Comparison of ENCODE assay signal across 9 cellular contexts in genomic region chr2:231405601-231406367, GRCh38. TPM values are rescaled to one million over a fixed set of nuclear protein-coding genes. Genes with fewer than 3 reads are reported as not detected.
DNase-seq lines count a peak whose midpoint lies in the region; ATAC-seq, FAIRE-seq and TF ChIP-seq lines count a peak whose summit lies in the region.
"Not testable (repeated sequence)": the region's sequence is repeated elsewhere in the genome, so short reads cannot be mapped to it uniquely, and the experiment has no call there.
"Had no signal": no experiment of that assay in that cellular context is flagged by ENCODE, and none has a peak within 500 bp of the region (broad histone marks: within the 10 kb centered on the region; RNA-seq: fewer than 3 reads in every experiment).

No MANE protein-coding gene starts in this region.

- TF ChIP-seq CTCF in HL-60 (IDR thresholded peaks at IDR 0.05; ENCODE audit: insufficient read depth, low read length): peak; percentile 0
- peak; percentile 17 for TF ChIP-seq CTCF in kidney (IDR thresholded peaks at IDR 0.05; ENCODE audit: borderline replicate concordance, extremely low read depth, insufficient read depth)
- peak in 3 of 4 donors; percentile 27 to 38 (median 36) for TF ChIP-seq CTCF in pancreas (IDR thresholded peaks at IDR 0.05)
- peak; percentile 36 to 43 for TF ChIP-seq CTCF in suprapubic skin (IDR thresholded peaks at IDR 0.05)

- peak; percentile 54 for ATAC-seq in effector memory CD8-positive, alpha-beta T cell (replicated peaks)
- ATAC-seq in pancreas: peak; percentile 36 to 65 (median 46)

- intact Hi-C loops in CD4-positive, alpha-beta memory T cell (cut with micrococcal nuclease): loop anchor here (1.0 kb wide), 1 partner anchor 301 kb away; no protein-coding TSS in a partner anchor
- intact Hi-C loops in activated naive CD4-positive, alpha-beta T cell treated with anti-CD3 and anti-CD28 coated beads for 36 hours (cut with micrococcal nuclease): loop anchor here (1.0 kb wide), 2 partner anchors 178 to 301 kb away; no protein-coding TSS in a partner anchor
- intact Hi-C loops in kidney (cut with DNase I); pancreas (cut with DNase I): not testable (repeated sequence)

- H3K27ac ChIP-seq in CD4-positive, alpha-beta memory T cell (ENCODE audit: low read depth, low read length); HL-60 (replicated peaks); kidney (ENCODE audit: low read depth in 2 of 2, low read length in 2 of 2); suprapubic skin: not testable (repeated sequence)
- peak overlapping the region; percentile 43 to 94 (median 80) for H3K27ac ChIP-seq in pancreas

- H3K9me3 Mint-ChIP-seq in CD4-positive, alpha-beta memory T cell: peaks cover 0 to 16% (median 6%) of the 10 kb centered on the region in 8 donors
- H3K9me3 Mint-ChIP-seq in activated naive CD4-positive, alpha-beta T cell treated with anti-CD3 and anti-CD28 coated beads for 36 hours; effector memory CD8-positive, alpha-beta T cell: not testable (repeated sequence)

- H3K4me3 ChIP-seq in CD4-positive, alpha-beta memory T cell (ENCODE audit: low read length in 2 of 2); HL-60 (replicated peaks; ENCODE audit: insufficient read depth, low read length); kidney (ENCODE audit: low read length in 2 of 2); pancreas; suprapubic skin: not testable (repeated sequence)

- not testable (repeated sequence) for H3K4me1 ChIP-seq in CD4-positive, alpha-beta memory T cell (ENCODE audit: insufficient read depth, low read length); kidney (ENCODE audit: control insufficient read depth in 1 of 2, insufficient read depth in 1 of 2, low read depth in 1 of 2, low read length in 2 of 2); suprapubic skin
- H3K4me1 ChIP-seq in pancreas: peaks cover 17 to 45% (median 30%) of the 10 kb centered on the region in 3 donors

- TF ChIP-seq POLR2A in suprapubic skin (IDR thresholded peaks at IDR 0.05): not testable (repeated sequence)

- H3K36me3 ChIP-seq in CD4-positive, alpha-beta memory T cell (ENCODE audit: insufficient read depth, low read length); kidney (ENCODE audit: control insufficient read depth in 1 of 2, insufficient read depth in 2 of 2, low read length in 2 of 2); pancreas; suprapubic skin: not testable (repeated sequence)

- not testable (repeated sequence) for H3K9me3 ChIP-seq in CD4-positive, alpha-beta memory T cell (ENCODE audit: control insufficient read depth in 1 of 2, low read length in 2 of 2); kidney (ENCODE audit: control insufficient read depth in 1 of 2, low read length in 2 of 2); pancreas; suprapubic skin

- DNase-seq in CD4-positive, alpha-beta memory T cell: peak in 3 of 5 donors; percentile 15 to 58 (median 16)
- DNase-seq in HL-60 (ENCODE audit: low read depth in 1 of 2, low spot score in 1 of 2); effector memory CD8-positive, alpha-beta T cell; kidney; pancreas; suprapubic skin (ENCODE audit: low spot score in 2 of 2): not testable (repeated sequence)
- DNase-seq in T-helper 22 cell (ENCODE audit: low read depth): peak; percentile 6
- peak; percentile 51 for DNase-seq in activated naive CD4-positive, alpha-beta T cell treated with anti-CD3 and anti-CD28 coated beads for 36 hours

- FAIRE-seq in kidney (lab: Jason Lieb, UNC); pancreas (lab: Jason Lieb, UNC): not testable (repeated sequence)

- H3K27me3 ChIP-seq in CD4-positive, alpha-beta memory T cell (ENCODE audit: insufficient read depth, low read length); HL-60 (ENCODE audit: insufficient read depth, poor library complexity, severe bottlenecking); pancreas; suprapubic skin: not testable (repeated sequence)

- CTCF ChIA-PET in CD4-positive, alpha-beta memory T cell (lab: Charles Lee; ENCODE audit: partially characterized antibody): interaction anchor here (0.7 to 2.9 kb wide), 6 partner anchors 31 to 303 kb away, joined by 3 to 12 read pairs (median 4); no protein-coding TSS in a partner anchor
- CTCF ChIA-PET in activated naive CD4-positive, alpha-beta T cell treated with anti-CD3 and anti-CD28 coated beads for 36 hours (lab: Charles Lee): interaction anchor here (0.6 to 1.9 kb wide), 18 partner anchors 7 to 1717 kb away, joined by 3 to 5 read pairs (median 4); no protein-coding TSS in a partner anchor

- not testable (repeated sequence) for TF ChIP-seq EP300 in suprapubic skin (IDR thresholded peaks at IDR 0.05)

- H3K4me3 Mint-ChIP-seq in CD4-positive, alpha-beta memory T cell: peak overlapping the region in 4 of 8 donors; percentile 9 to 56 (median 38)
- H3K4me3 Mint-ChIP-seq in activated naive CD4-positive, alpha-beta T cell treated with anti-CD3 and anti-CD28 coated beads for 36 hours: not testable (repeated sequence)
- H3K4me3 Mint-ChIP-seq in effector memory CD8-positive, alpha-beta T cell: peak overlapping the region; percentile 23 to 45

- H3K27me3 Mint-ChIP-seq in CD4-positive, alpha-beta memory T cell: peaks cover 8 to 18% of the 10 kb centered on the region in 2 donors
- H3K27me3 Mint-ChIP-seq in activated naive CD4-positive, alpha-beta T cell treated with anti-CD3 and anti-CD28 coated beads for 36 hours (ENCODE audit: low read depth): not testable (repeated sequence)
- peaks cover 13 to 26% of the 10 kb centered on the region in 2 donors for H3K27me3 Mint-ChIP-seq in effector memory CD8-positive, alpha-beta T cell

- POLR2A ChIA-PET in CD4-positive, alpha-beta memory T cell (lab: Charles Lee; ENCODE audit: partially characterized antibody): not testable (repeated sequence)

- H3K4me1 Mint-ChIP-seq in CD4-positive, alpha-beta memory T cell: peaks cover 7 to 20% (median 15%) of the 10 kb centered on the region in 4 donors
- peaks cover 16% of the 10 kb centered on the region for H3K4me1 Mint-ChIP-seq in activated naive CD4-positive, alpha-beta T cell treated with anti-CD3 and anti-CD28 coated beads for 36 hours (ENCODE audit: low read depth)
- H3K4me1 Mint-ChIP-seq in effector memory CD8-positive, alpha-beta T cell (ENCODE audit: low read depth in 2 of 2): not testable (repeated sequence)

- not testable (repeated sequence) for H3K36me3 Mint-ChIP-seq in CD4-positive, alpha-beta memory T cell; activated naive CD4-positive, alpha-beta T cell treated with anti-CD3 and anti-CD28 coated beads for 36 hours (ENCODE audit: low read depth); effector memory CD8-positive, alpha-beta T cell (ENCODE audit: insufficient read depth)

- peak overlapping the region in 4 of 7 donors; percentile 17 to 78 (median 47) for H3K27ac Mint-ChIP-seq in CD4-positive, alpha-beta memory T cell
- H3K27ac Mint-ChIP-seq in activated naive CD4-positive, alpha-beta T cell treated with anti-CD3 and anti-CD28 coated beads for 36 hours: not testable (repeated sequence)
- peak overlapping the region in 1 of 2 donors; percentile 33 for H3K27ac Mint-ChIP-seq in effector memory CD8-positive, alpha-beta T cell

- not testable (repeated sequence) for H3K9ac ChIP-seq in kidney (ENCODE audit: low read length in 2 of 2)

- WGBS in pancreas, 2 donors: 10 to 11% methylated on average over 16 of the region's 16 CpGs
- WGBS in suprapubic skin: 20% methylated on average over 16 of the region's 16 CpGs

RNA-seq across cellular contexts. Expression of gene B3GNT7, which starts 10.3 kb away (rescaled TPM):
- total RNA-seq in CD4-positive, alpha-beta memory T cell: not detected
- polyA plus RNA-seq in CD4-positive, alpha-beta memory T cell: not detected
- not detected for total RNA-seq in activated naive CD4-positive, alpha-beta T cell treated with anti-CD3 and anti-CD28 coated beads for 36 hours
- total RNA-seq in kidney (9.3 TPM), pancreas (10 to 100 TPM in 5 of 6 donors, 1 to 10 TPM in 1; 9.9 to 34.5 (median 15.2) TPM), suprapubic skin (1 to 10 TPM; 1.3 to 1.5 (median 1.4) TPM)
- polyA plus RNA-seq in kidney (ENCODE audit: insufficient read depth, low read depth, low replicate concordance) (2.4 TPM), pancreas (1 to 10 TPM; 5.6 to 8.4 TPM)
- total RNA-seq: H4 had no signal

RNA-seq across cellular contexts. Expression of gene NCL, which starts 58.5 kb away (rescaled TPM):
- total RNA-seq in CD4-positive, alpha-beta memory T cell: 100 to 1,000 TPM; 380 to 390 TPM
- polyA plus RNA-seq in CD4-positive, alpha-beta memory T cell: 100 to 1,000 TPM; 150 to 593 TPM
- 100 to 1,000 TPM; 908 to 911 TPM for total RNA-seq in activated naive CD4-positive, alpha-beta T cell treated with anti-CD3 and anti-CD28 coated beads for 36 hours
- total RNA-seq in kidney (382 TPM), pancreas (100 to 1,000 TPM; 214 to 364 (median 227) TPM), suprapubic skin (100 to 1,000 TPM; 142 to 384 (median 205) TPM)
- polyA plus RNA-seq in kidney (ENCODE audit: insufficient read depth, low read depth, low replicate concordance) (191 TPM), pancreas (100 to 1,000 TPM in 1 of 2 donors, 10 to 100 TPM in 1; 69.9 to 117 TPM)
